In genomic region chr12:2582631-2583616, GRCh38 we compare ENCODE assay signal across 8 cellular contexts.
A peak's percentile ranks its signal among the peaks of the same experiment; 100 is the strongest.
DNase-seq lines count a peak whose midpoint lies in the region; ATAC-seq and TF ChIP-seq lines count a peak whose summit lies in the region.

No MANE protein-coding gene starts in this region.

- peak; percentile 81 for TF ChIP-seq CTCF in GM12873 (IDR thresholded peaks at IDR 0.05; ENCODE audit: insufficient read depth, low read depth, low read length, missing control alignments)

- no peak for ATAC-seq in HG03442 (IDR thresholded peaks at IDR 0.05; ENCODE audit: unreplicated experiment)

- peak; percentile 60 for DNase-seq in 8988T
- DNase-seq in NCI-H460 (ENCODE audit: extremely low read depth, low read depth): peak; percentile 22
- DNase-seq in activated CD8-positive, alpha-beta memory T cell treated with anti-CD3 and anti-CD28 coated beads, Interleukin-2, amount 50 U/mL, for 4 hours: peak; percentile 39
- DNase-seq in erythroblast (lab: John Stamatoyannopoulos, UW): peak; percentile 55 to 75
- peak; percentile 67 for DNase-seq in mucosa of gallbladder (ENCODE audit: low spot score)
- peak; percentile 20 for DNase-seq in stromal cell of bone marrow (ENCODE audit: low read depth)

- no peak for TF ChIP-seq POLR2A in erythroblast (IDR thresholded peaks at IDR 0.05; ENCODE audit: low read length)
